Comparison of ENCODE assay signal across 8 cellular contexts in genomic region chr17:57810740-57811632, GRCh38. TPM values are rescaled to one million over a fixed set of nuclear protein-coding genes. Genes with fewer than 3 reads are reported as not detected.
DNase-seq lines count a peak whose midpoint lies in the region; ATAC-seq, FAIRE-seq and TF ChIP-seq lines count a peak whose summit lies in the region.

No MANE protein-coding gene starts in this region.

- H3K36me3 ChIP-seq in endocrine pancreas (ENCODE audit: control insufficient read depth, insufficient read depth, low read length) = no peaks in the 10 kb centered on the region

- H3K4me1 Mint-ChIP-seq in naive B cell = peaks cover 20 to 24% (median 22%) of the 10 kb centered on the region in 3 donors
- H3K4me1 Mint-ChIP-seq in activated T-cell treated with anti-CD3 and anti-CD28 coated beads, Interleukin-2, amount 50 U/mL, for 4 hours (ENCODE audit: low read depth) = peaks cover 4% of the 10 kb centered on the region

- peak; percentile 58 for FAIRE-seq in H54 (lab: Jason Lieb, UNC)

- H3K9me3 ChIP-seq in endocrine pancreas (ENCODE audit: control insufficient read depth, low read length) = no peaks in the 10 kb centered on the region

- peak overlapping the region; percentile 33 to 92 (median 74) for H3K27ac Mint-ChIP-seq in naive B cell

- peaks cover 18 to 20% (median 19%) of the 10 kb centered on the region in 3 donors for H3K27me3 Mint-ChIP-seq in naive B cell
- peaks cover 53% of the 10 kb centered on the region for H3K27me3 Mint-ChIP-seq in activated T-cell treated with anti-CD3 and anti-CD28 coated beads, Interleukin-2, amount 50 U/mL, for 4 hours (ENCODE audit: low read depth)

- H3K27me3 ChIP-seq in endocrine pancreas (ENCODE audit: control insufficient read depth, insufficient read depth, low read length) = no peaks in the 10 kb centered on the region

- TF ChIP-seq POLR2A in H54 (IDR thresholded peaks at IDR 0.05; ENCODE audit: low read depth, low read length) = no peak

- peak overlapping the region; percentile 11 for H3K9ac ChIP-seq in endocrine pancreas (ENCODE audit: control insufficient read depth, insufficient read depth, low read length)

- DNase-seq in H54 (ENCODE audit: insufficient read length, low spot score) = peak; percentile 74
- DNase-seq in NCI-H524 (lab: John Stamatoyannopoulos, UW) = peak; percentile 55 to 77
- peak; percentile 33 for DNase-seq in naive B cell
- no peak for DNase-seq in T-helper 1 cell
- no peak for DNase-seq in occipital lobe (lab: John Stamatoyannopoulos, UW)
- DNase-seq in activated T-cell treated with anti-CD3 and anti-CD28 coated beads, Interleukin-2, amount 50 U/mL, for 4 hours = no peak

- H3K4me3 ChIP-seq in endocrine pancreas (ENCODE audit: control insufficient read depth, insufficient read depth, low read length) = no peak overlapping the region

- no peaks in the 10 kb centered on the region for H3K4me1 ChIP-seq in endocrine pancreas (ENCODE audit: control insufficient read depth, insufficient read depth, low read length)

- H3K4me3 Mint-ChIP-seq in naive B cell = peak overlapping the region; percentile 5 to 89 (median 82)
- H3K4me3 Mint-ChIP-seq in activated T-cell treated with anti-CD3 and anti-CD28 coated beads, Interleukin-2, amount 50 U/mL, for 4 hours = no peak overlapping the region

- H3K9me3 Mint-ChIP-seq in naive B cell = no peaks in the 10 kb centered on the region
- H3K9me3 Mint-ChIP-seq in activated T-cell treated with anti-CD3 and anti-CD28 coated beads, Interleukin-2, amount 50 U/mL, for 4 hours = no peaks in the 10 kb centered on the region

- peak; percentile 76 to 88 for ATAC-seq in naive B cell (ENCODE audit: low read depth in 2 of 2)
- ATAC-seq in activated T-cell treated with anti-CD3 and anti-CD28 coated beads, Interleukin-2, amount 50 U/mL, for 4 hours = no peak
- no peak for ATAC-seq in GM19023 (IDR thresholded peaks at IDR 0.05; ENCODE audit: unreplicated experiment)

- H3K36me3 Mint-ChIP-seq in naive B cell = no peaks in the 10 kb centered on the region
- no peaks in the 10 kb centered on the region for H3K36me3 Mint-ChIP-seq in activated T-cell treated with anti-CD3 and anti-CD28 coated beads, Interleukin-2, amount 50 U/mL, for 4 hours (ENCODE audit: insufficient read depth)

RNA-seq across cellular contexts. Expression of gene MRPS23, which starts 38.9 kb away (rescaled TPM):
- polyA plus RNA-seq in naive B cell (ENCODE audit: low read depth in 6 of 6) = 10 to 100 TPM; 26.3 to 48.7 (median 33.0) TPM
- 27.9 TPM for total RNA-seq in occipital lobe
- 100 to 1,000 TPM; 116 to 125 (median 118) TPM for total RNA-seq in activated T-cell treated with anti-CD3 and anti-CD28 coated beads, Interleukin-2, amount 50 U/mL, for 4 hours

Comparison
In these comparisons a context has a peak if more than half of its experiments do, and no peak if none do; other contexts are left out.
1. DNase-seq: peak in H54 (single experiment), NCI-H524 (2 of 2) and naive B cell (single experiment); none in T-helper 1 cell (0 of 5), occipital lobe (single experiment) and activated T-cell treated with anti-CD3 and anti-CD28 coated beads, Interleukin-2, amount 50 U/mL, for 4 hours (single experiment).
2. ATAC-seq: peak in naive B cell (2 of 2); none in activated T-cell treated with anti-CD3 and anti-CD28 coated beads, Interleukin-2, amount 50 U/mL, for 4 hours (0 of 2) and GM19023 (single experiment).